Comparison of ENCODE assay signal across 15 cellular contexts in genomic region chr9:90855208-90856000, GRCh38.
DNase-seq lines count a peak whose midpoint lies in the region; ATAC-seq lines count a peak whose summit lies in the region.
"Had no signal": no experiment of that assay in that cellular context is flagged by ENCODE, and none has a peak within 500 bp of the region (broad histone marks: within the 10 kb centered on the region; RNA-seq: fewer than 3 reads in every experiment).

No MANE protein-coding gene starts in this region.

- ATAC-seq in GM19467 (IDR thresholded peaks at IDR 0.05; ENCODE audit: unreplicated experiment), result no peak
- no peak for ATAC-seq in HG03571 (IDR thresholded peaks at IDR 0.05; ENCODE audit: unreplicated experiment)
- ATAC-seq: HCT116, Right ventricle myocardium inferior had no signal

- peak in 2 of 3 experiments; percentile 31 to 68 for DNase-seq in NCI-H1417 (lab: John Stamatoyannopoulos, UW)
- no peak for DNase-seq in NCI-H1417 treated with DMSO at 0.1 percent for 48 hours (lab: John Stamatoyannopoulos, UW)
- DNase-seq in NCI-H2171 treated with DMSO at 0.1 percent for 48 hours (lab: John Stamatoyannopoulos, UW), result peak; percentile 95
- DNase-seq in cerebellar cortex (ENCODE audit: low spot score), result peak; percentile 62
- peak; percentile 29 for DNase-seq in superior temporal gyrus (ENCODE audit: extremely low spot score)
- DNase-seq in activated naive CD4-positive, alpha-beta T cell treated with anti-CD3 and anti-CD28 coated beads, Interleukin-2, amount 50 U/mL, for 16 hours, result no peak
- DNase-seq: activated CD4-positive, alpha-beta T cell treated with anti-CD3 and anti-CD28 coated beads for 4 hours; activated effector memory CD4-positive, alpha-beta T cell treated with Interleukin-2 at 50 U/mL for 16 hours; Calu3; foreskin fibroblast; NCI-H187 treated with DMSO at 0.1 percent for 48 hours had no signal

Comparison
In these comparisons a context has a peak if more than half of its experiments do, and no peak if none do; other contexts are left out.
1. DNase-seq: peak in NCI-H1417 (2 of 3), NCI-H2171 treated with DMSO at 0.1 percent for 48 hours (single experiment), cerebellar cortex (single experiment) and superior temporal gyrus (single experiment); none in NCI-H1417 treated with DMSO at 0.1 percent for 48 hours (single experiment) and activated naive CD4-positive, alpha-beta T cell treated with anti-CD3 and anti-CD28 coated beads, Interleukin-2, amount 50 U/mL, for 16 hours (single experiment).